ENCODE assay signal across 1 cellular context in genomic region chr19:19602136-19602712, GRCh38.
TF ChIP-seq lines count a peak whose summit lies in the region.

No MANE protein-coding gene starts in this region.

TF ChIP-seq in HepG2, 621 proteins besides CTCF, POLR2A, EP300 and RAD21 (continues in another document):
- TF ChIP-seq RFX1 (IDR thresholded peaks at IDR 0.05) (no peak), ARNT2 (CRISPR knock-in tag; IDR thresholded peaks at IDR 0.05; ENCODE audit: low read depth) (no peak), ZNF780A (CRISPR knock-in tag; IDR thresholded peaks at IDR 0.05) (no peak), HNRNPUL1 (IDR thresholded peaks at IDR 0.05; ENCODE audit: low read depth, low read length) (no peak), ZNF503 (CRISPR knock-in tag; IDR thresholded peaks at IDR 0.05) (no peak), ZNF274 (CRISPR knock-in tag; IDR thresholded peaks at IDR 0.05) (no peak), JARID2 (CRISPR knock-in tag; IDR thresholded peaks at IDR 0.05; ENCODE audit: insufficient replicate concordance) (no peak), SNAI1 (CRISPR knock-in tag; IDR thresholded peaks at IDR 0.05; ENCODE audit: borderline replicate concordance) (no peak), HNF4A (CRISPR knock-in tag; IDR thresholded peaks at IDR 0.05) (no peak), ZNF225 (CRISPR knock-in tag; IDR thresholded peaks at IDR 0.05) (no peak), ZNF652 (CRISPR knock-in tag; IDR thresholded peaks at IDR 0.05; ENCODE audit: borderline replicate concordance, low read depth) (no peak), POGK (CRISPR knock-in tag; conservative IDR thresholded peaks at IDR 0.05) (no peak), FOXK1 (CRISPR knock-in tag; IDR thresholded peaks at IDR 0.05; ENCODE audit: borderline replicate concordance, low read depth) (no peak), ZNF121 (CRISPR knock-in tag; IDR thresholded peaks at IDR 0.05) (peak; percentile 63; the same call in 1 of the 2 replicates), NAIF1 (CRISPR knock-in tag; IDR thresholded peaks at IDR 0.05; ENCODE audit: borderline replicate concordance) (no peak), ZSCAN21 (CRISPR knock-in tag; IDR thresholded peaks at IDR 0.05; ENCODE audit: borderline replicate concordance) (no peak), ZNF777 (CRISPR knock-in tag; IDR thresholded peaks at IDR 0.05) (no peak), UBTF (CRISPR knock-in tag; IDR thresholded peaks at IDR 0.05) (no peak), ASH2L (IDR thresholded peaks at IDR 0.05; ENCODE audit: insufficient read length, low read depth, low read length) (no peak), NRL (CRISPR knock-in tag; IDR thresholded peaks at IDR 0.05; ENCODE audit: borderline replicate concordance) (no peak), CBX5 (CRISPR knock-in tag; IDR thresholded peaks at IDR 0.05; ENCODE audit: borderline replicate concordance) (no peak), SKI (IDR thresholded peaks at IDR 0.05; ENCODE audit: partially characterized antibody) (no peak), ARID5B (CRISPR knock-in tag; IDR thresholded peaks at IDR 0.05) (peak; percentile 42; the same call in 1 of the 2 replicates), ELF3 (CRISPR knock-in tag; IDR thresholded peaks at IDR 0.05) (peak; percentile 52; the same call in 1 of the 2 replicates), MXI1 (IDR thresholded peaks at IDR 0.05; ENCODE audit: borderline replicate concordance, low read depth, low read length) (no peak), FOXJ3 (CRISPR knock-in tag; IDR thresholded peaks at IDR 0.05; ENCODE audit: borderline replicate concordance) (no peak), MYC (CRISPR knock-in tag; IDR thresholded peaks at IDR 0.05; ENCODE audit: borderline replicate concordance) (no peak), ZNF383 (CRISPR knock-in tag; IDR thresholded peaks at IDR 0.05; ENCODE audit: borderline replicate concordance) (no peak), GABPA (IDR thresholded peaks at IDR 0.05; ENCODE audit: low read depth, low read length) (no peak), GABPA (CRISPR knock-in tag; IDR thresholded peaks at IDR 0.05; ENCODE audit: low read depth) (peak; percentile 9; the same call in 1 of the 2 replicates), NR1H2 (CRISPR knock-in tag; IDR thresholded peaks at IDR 0.05; ENCODE audit: borderline replicate concordance, low read depth) (no peak), ZBTB33 (CRISPR knock-in tag; IDR thresholded peaks at IDR 0.05) (no peak), ZUFSP (CRISPR knock-in tag; IDR thresholded peaks at IDR 0.05; ENCODE audit: borderline replicate concordance) (no peak), BCLAF1 (IDR thresholded peaks at IDR 0.05) (no peak), STAG1 (CRISPR knock-in tag; IDR thresholded peaks at IDR 0.05) (no peak), ZNF382 (CRISPR knock-in tag; IDR thresholded peaks at IDR 0.05; ENCODE audit: borderline replicate concordance) (no peak), REXO4 (CRISPR knock-in tag; IDR thresholded peaks at IDR 0.05; ENCODE audit: borderline replicate concordance) (no peak), ZNF292 (CRISPR knock-in tag; IDR thresholded peaks at IDR 0.05; ENCODE audit: borderline replicate concordance, low read depth) (no peak), ATF6 (CRISPR knock-in tag; conservative IDR thresholded peaks at IDR 0.05) (no peak), ZNF253 (CRISPR knock-in tag; IDR thresholded peaks at IDR 0.05; ENCODE audit: borderline replicate concordance) (no peak), ZNF629 (CRISPR knock-in tag; conservative IDR thresholded peaks at IDR 0.05) (no peak), E2F5 (CRISPR knock-in tag; conservative IDR thresholded peaks at IDR 0.05) (no peak), TBX2 (CRISPR knock-in tag; IDR thresholded peaks at IDR 0.05; ENCODE audit: borderline replicate concordance) (peak; percentile 33; the same call in 1 of the 2 replicates), KAT2B (IDR thresholded peaks at IDR 0.05; ENCODE audit: borderline replicate concordance, low read depth, low read length) (no peak), ZNF614 (CRISPR knock-in tag; IDR thresholded peaks at IDR 0.05; ENCODE audit: borderline replicate concordance) (no peak), HNRNPH1 (optimal IDR thresholded peaks at IDR 0.05; ENCODE audit: low read depth, low read length) (no peak)
